Comparison of ENCODE assay signal across 29 cellular contexts in genomic region chr20:3541887-3542721, GRCh38.
"Had no signal": no experiment of that assay in that cellular context is flagged by ENCODE, and none has a peak within 500 bp of the region (broad histone marks: within the 10 kb centered on the region; RNA-seq: fewer than 3 reads in every experiment).

No MANE protein-coding gene starts in this region.

- H3K4me1 ChIP-seq: suprapubic skin had no signal

- H3K27ac Mint-ChIP-seq: activated CD4-positive, alpha-beta memory T cell treated with anti-CD3 and anti-CD28 coated beads, Interleukin-2, amount 10 ng/mL, durations not matched to agents 7 days and 5 days; activated CD4-positive, alpha-beta T cell treated with anti-CD3 and anti-CD28 coated beads, Interleukin-2, amount 10 ng/mL, durations not matched to agents 7 days and 5 days; activated naive CD4-positive, alpha-beta T cell treated with anti-CD3 and anti-CD28 coated beads, Interleukin-2, amount 50 U/mL, for 24 hours; activated naive CD8-positive, alpha-beta T cell treated with anti-CD3 and anti-CD28 coated beads, Interleukin-2, amount 50 U/mL, for 24 hours; activated T-helper 17 cell treated with anti-CD3 and anti-CD28 coated beads, Interleukin-2, amount 50 U/mL, for 72 hours; stimulated activated memory B cell treated with anti-CD40 and anti-IgM and Interleukin-4, amounts not matched to agents 10 μg/mL and 1 μg/mL and 100 μg/mL, for 72 hours had no signal

- H3K4me3 ChIP-seq: coronary artery, dorsolateral prefrontal cortex, left lung, lung, mucosa of descending colon, sigmoid colon, SK-N-MC, suprapubic skin, tibial nerve had no signal

- H3K9me3 ChIP-seq: left lung, mucosa of descending colon, sigmoid colon, suprapubic skin, tibial nerve had no signal

- ATAC-seq: activated naive CD8-positive, alpha-beta T cell treated with anti-CD3 and anti-CD28 coated beads, Interleukin-2, amount 50 U/mL, for 24 hours; activated T-cell treated with anti-CD3 and anti-CD28 coated beads, Interleukin-2, amount 50 U/mL, for 4 hours; activated T-helper 17 cell treated with anti-CD3 and anti-CD28 coated beads, Interleukin-2, amount 50 U/mL, for 72 hours; mucosa of descending colon; natural killer cell treated with Interleukin-12 subunit alpha and Interleukin-12 subunit beta and Interleukin-15 and Interleukin-18, amount 100 ng/mL, for 72 hours; stimulated activated memory B cell treated with anti-CD40 and anti-IgM and Interleukin-4, amounts not matched to agents 10 μg/mL and 1 μg/mL and 100 μg/mL, for 72 hours had no signal

- FAIRE-seq: small intestine had no signal

- H3K4me3 Mint-ChIP-seq: activated CD4-positive, alpha-beta memory T cell treated with anti-CD3 and anti-CD28 coated beads, Interleukin-2, amount 10 ng/mL, durations not matched to agents 7 days and 5 days; activated CD4-positive, alpha-beta T cell treated with anti-CD3 and anti-CD28 coated beads, Interleukin-2, amount 10 ng/mL, durations not matched to agents 7 days and 5 days; activated naive CD4-positive, alpha-beta T cell treated with anti-CD3 and anti-CD28 coated beads, Interleukin-2, amount 50 U/mL, for 24 hours; activated naive CD8-positive, alpha-beta T cell treated with anti-CD3 and anti-CD28 coated beads, Interleukin-2, amount 50 U/mL, for 24 hours; activated T-cell treated with anti-CD3 and anti-CD28 coated beads, Interleukin-2, amount 50 U/mL, for 4 hours; activated T-helper 17 cell treated with anti-CD3 and anti-CD28 coated beads, Interleukin-2, amount 50 U/mL, for 72 hours; natural killer cell treated with Interleukin-12 subunit alpha and Interleukin-12 subunit beta and Interleukin-15 and Interleukin-18, amount 100 ng/mL, for 72 hours; stimulated activated memory B cell treated with anti-CD40 and anti-IgM and Interleukin-4, amounts not matched to agents 10 μg/mL and 1 μg/mL and 100 μg/mL, for 72 hours had no signal

- H3K4me1 Mint-ChIP-seq: activated CD4-positive, alpha-beta T cell treated with anti-CD3 and anti-CD28 coated beads, Interleukin-2, amount 10 ng/mL, durations not matched to agents 7 days and 5 days; activated naive CD4-positive, alpha-beta T cell treated with anti-CD3 and anti-CD28 coated beads, Interleukin-2, amount 50 U/mL, for 24 hours; activated naive CD8-positive, alpha-beta T cell treated with anti-CD3 and anti-CD28 coated beads, Interleukin-2, amount 50 U/mL, for 24 hours had no signal

- H3K27me3 Mint-ChIP-seq: activated CD4-positive, alpha-beta memory T cell treated with anti-CD3 and anti-CD28 coated beads, Interleukin-2, amount 10 ng/mL, durations not matched to agents 7 days and 5 days; activated CD4-positive, alpha-beta T cell treated with anti-CD3 and anti-CD28 coated beads, Interleukin-2, amount 10 ng/mL, durations not matched to agents 7 days and 5 days; activated naive CD4-positive, alpha-beta T cell treated with anti-CD3 and anti-CD28 coated beads, Interleukin-2, amount 50 U/mL, for 24 hours; activated naive CD8-positive, alpha-beta T cell treated with anti-CD3 and anti-CD28 coated beads, Interleukin-2, amount 50 U/mL, for 24 hours; activated T-helper 17 cell treated with anti-CD3 and anti-CD28 coated beads, Interleukin-2, amount 50 U/mL, for 72 hours; natural killer cell treated with Interleukin-12 subunit alpha and Interleukin-12 subunit beta and Interleukin-15 and Interleukin-18, amount 100 ng/mL, for 72 hours; stimulated activated memory B cell treated with anti-CD40 and anti-IgM and Interleukin-4, amounts not matched to agents 10 μg/mL and 1 μg/mL and 100 μg/mL, for 72 hours had no signal

- H3K27me3 ChIP-seq: dorsolateral prefrontal cortex, left lung, sigmoid colon, suprapubic skin, tibial nerve had no signal

- H3K9me3 Mint-ChIP-seq: activated CD4-positive, alpha-beta memory T cell treated with anti-CD3 and anti-CD28 coated beads, Interleukin-2, amount 10 ng/mL, durations not matched to agents 7 days and 5 days; activated CD4-positive, alpha-beta T cell treated with anti-CD3 and anti-CD28 coated beads, Interleukin-2, amount 10 ng/mL, durations not matched to agents 7 days and 5 days; activated naive CD4-positive, alpha-beta T cell treated with anti-CD3 and anti-CD28 coated beads, Interleukin-2, amount 50 U/mL, for 24 hours; activated naive CD8-positive, alpha-beta T cell treated with anti-CD3 and anti-CD28 coated beads, Interleukin-2, amount 50 U/mL, for 24 hours; activated T-cell treated with anti-CD3 and anti-CD28 coated beads, Interleukin-2, amount 50 U/mL, for 4 hours; activated T-helper 17 cell treated with anti-CD3 and anti-CD28 coated beads, Interleukin-2, amount 50 U/mL, for 72 hours; natural killer cell treated with Interleukin-12 subunit alpha and Interleukin-12 subunit beta and Interleukin-15 and Interleukin-18, amount 100 ng/mL, for 72 hours; stimulated activated memory B cell treated with anti-CD40 and anti-IgM and Interleukin-4, amounts not matched to agents 10 μg/mL and 1 μg/mL and 100 μg/mL, for 72 hours had no signal

- DNase-seq: activated CD4-positive, alpha-beta memory T cell treated with anti-CD3 and anti-CD28 coated beads, Interleukin-2, amount 10 ng/mL, durations not matched to agents 7 days and 5 days; activated CD4-positive, alpha-beta T cell treated with anti-CD3 and anti-CD28 coated beads for 1 hour; activated CD4-positive, alpha-beta T cell treated with anti-CD3 and anti-CD28 coated beads, Interleukin-2, amount 10 ng/mL, durations not matched to agents 7 days and 5 days; activated gamma-delta T cell treated with Interleukin-2 at 50 U/mL for 16 hours; activated naive CD8-positive, alpha-beta T cell treated with anti-CD3 and anti-CD28 coated beads, Interleukin-2, amount 50 U/mL, for 24 hours; activated T-cell treated with anti-CD3 and anti-CD28 coated beads, Interleukin-2, amount 50 U/mL, for 4 hours; cerebellar nuclear complex; dorsolateral prefrontal cortex; foreskin fibroblast; head of caudate nucleus; hypothalamus; kidney glomerular epithelial cell; left lung; mucosa of descending colon; sigmoid colon; small intestine; stimulated activated CD4-positive, alpha-beta T cell treated with anti-CD3 and anti-CD28 coated beads, Interleukin-1b, Interleukin-23, amount 100 ng/mL, for 48 hours; stimulated activated CD4-positive, alpha-beta T cell treated with anti-CD3 and anti-CD28 coated beads, Interleukin-4, amount 100 ng/mL, for 4 hours; stimulated activated CD8-positive, alpha-beta memory T cell treated with anti-CD3 and anti-CD28 coated beads, Interleukin-4, amount 100 ng/mL, for 48 hours; T1000 had no signal

- H3K27ac ChIP-seq: coronary artery, left lung, sigmoid colon, SK-N-MC, suprapubic skin, tibial nerve had no signal
